In genomic region chr6:137568067-137568466, GRCh38 we compare ENCODE assay signal across 1 cellular context.
TF ChIP-seq lines count a peak whose summit lies in the region.

No MANE protein-coding gene starts in this region.

TF ChIP-seq in GM23338, 12 proteins besides CTCF, POLR2A, EP300 and RAD21 (continued from another document):
- no peak for TF ChIP-seq ZNF462 (CRISPR knock-in tag; IDR thresholded peaks at IDR 0.05)
